ENCODE assay signal across 16 cellular contexts in genomic region chr16:87057291-87057881, GRCh38.
DNase-seq lines count a peak whose midpoint lies in the region; ATAC-seq and TF ChIP-seq lines count a peak whose summit lies in the region.
"Had no signal": no experiment of that assay in that cellular context is flagged by ENCODE, and none has a peak within 500 bp of the region (broad histone marks: within the 10 kb centered on the region; RNA-seq: fewer than 3 reads in every experiment).

No MANE protein-coding gene starts in this region.

- H2AFZ ChIP-seq in Loucy (ENCODE audit: low read length) (no peak overlapping the region), neural progenitor cell (replicated peaks) (no peak overlapping the region)

- peak in 2 of 3 experiments; percentile 34 to 72 for DNase-seq in NCI-H1417 (lab: John Stamatoyannopoulos, UW)
- no peak for DNase-seq in NCI-H1417 treated with DMSO at 0.1 percent for 48 hours (lab: John Stamatoyannopoulos, UW)
- no peak for DNase-seq in chondrocyte (ENCODE audit: low spot score)
- peak; percentile 33 for DNase-seq in neural progenitor cell (ENCODE audit: low spot score)
- no peak for DNase-seq in CD8-positive, alpha-beta T cell
- DNase-seq: 8988T; activated CD8-positive, alpha-beta memory T cell treated with anti-CD3 and anti-CD28 coated beads, Interleukin-2, amount 10 ng/mL, durations not matched to agents 7 days and 5 days; COR-L47; midbrain; NCI-H2029; stimulated activated CD4-positive, alpha-beta T cell treated with anti-CD3 and anti-CD28 coated beads, Interleukin-15, amount 100 ng/mL, for 24 hours had no signal

- H3K36me3 Mint-ChIP-seq in chondrocyte (ENCODE audit: low read depth) (peaks cover 2% of the 10 kb centered on the region), neural progenitor cell (no peaks in the 10 kb centered on the region)
- no peaks in the 10 kb centered on the region for H3K36me3 Mint-ChIP-seq in CD8-positive, alpha-beta T cell
- H3K36me3 Mint-ChIP-seq: activated CD8-positive, alpha-beta memory T cell treated with anti-CD3 and anti-CD28 coated beads, Interleukin-2, amount 10 ng/mL, durations not matched to agents 7 days and 5 days had no signal

- peak; percentile 42 for TF ChIP-seq CTCF in Loucy (conservative IDR thresholded peaks at IDR 0.05; ENCODE audit: low read length)
- TF ChIP-seq CTCF in chondrocyte (IDR thresholded peaks at IDR 0.05) = peak; percentile 57
- TF ChIP-seq CTCF in neural progenitor cell (IDR thresholded peaks at IDR 0.05) = peak; percentile 45
- no peak for TF ChIP-seq CTCF in CD8-positive, alpha-beta T cell (IDR thresholded peaks at IDR 0.05)

- no peak overlapping the region for H3K27ac ChIP-seq in neural progenitor cell
- H3K27ac ChIP-seq in CD8-positive, alpha-beta T cell (ENCODE audit: low read depth, low read length) = no peak overlapping the region
- H3K27ac ChIP-seq: esophagus muscularis mucosa, pancreas had no signal

- H3K36me3 ChIP-seq in Loucy (ENCODE audit: insufficient read depth, low read length) (no peaks in the 10 kb centered on the region), neural progenitor cell (no peaks in the 10 kb centered on the region)
- H3K36me3 ChIP-seq in CD8-positive, alpha-beta T cell (ENCODE audit: insufficient read depth, low read length) = no peaks in the 10 kb centered on the region
- H3K36me3 ChIP-seq: esophagus muscularis mucosa, pancreas had no signal

- H3K79me2 ChIP-seq in Loucy (ENCODE audit: insufficient read depth, low read length) = no peaks in the 10 kb centered on the region
- H3K79me2 ChIP-seq in neural progenitor cell (ENCODE audit: low read depth) = no peaks in the 10 kb centered on the region

- CTCF ChIA-PET in CD8-positive, alpha-beta T cell (lab: Charles Lee) = no interaction called here

- no peak overlapping the region for H3K9ac ChIP-seq in Loucy (ENCODE audit: low read depth, low read length, poor library complexity, severe bottlenecking)
- no peak overlapping the region for H3K9ac ChIP-seq in neural progenitor cell

- H3K27me3 ChIP-seq in Loucy (ENCODE audit: insufficient read depth, low read length, poor library complexity, severe bottlenecking) (no peaks in the 10 kb centered on the region), neural progenitor cell (no peaks in the 10 kb centered on the region)
- H3K27me3 ChIP-seq in CD8-positive, alpha-beta T cell (ENCODE audit: insufficient read depth, low read length) = no peaks in the 10 kb centered on the region
- H3K27me3 ChIP-seq: pancreas had no signal

- POLR2A ChIA-PET in CD8-positive, alpha-beta T cell (lab: Charles Lee) = no interaction called here

- H3K4me3 ChIP-seq in Loucy (ENCODE audit: low read length, poor library complexity, severe bottlenecking) (no peak overlapping the region), neural progenitor cell (no peak overlapping the region)
- no peak overlapping the region for H3K4me3 ChIP-seq in CD8-positive, alpha-beta T cell (ENCODE audit: low read depth, low read length)
- H3K4me3 ChIP-seq: esophagus muscularis mucosa, pancreas had no signal

- ATAC-seq in CD8-positive, alpha-beta T cell = no peak
- ATAC-seq in HG03342 (IDR thresholded peaks at IDR 0.05; ENCODE audit: unreplicated experiment) = no peak
- ATAC-seq in GM18868 (IDR thresholded peaks at IDR 0.05; ENCODE audit: unreplicated experiment) = no peak
- ATAC-seq: activated CD8-positive, alpha-beta memory T cell treated with anti-CD3 and anti-CD28 coated beads, Interleukin-2, amount 10 ng/mL, durations not matched to agents 7 days and 5 days; pancreas had no signal

- peak overlapping the region; percentile 32 for H3K27ac Mint-ChIP-seq in chondrocyte (ENCODE audit: unreplicated experiment)
- no peak overlapping the region for H3K27ac Mint-ChIP-seq in neural progenitor cell
- no peak overlapping the region for H3K27ac Mint-ChIP-seq in CD8-positive, alpha-beta T cell
- H3K27ac Mint-ChIP-seq: activated CD8-positive, alpha-beta memory T cell treated with anti-CD3 and anti-CD28 coated beads, Interleukin-2, amount 10 ng/mL, durations not matched to agents 7 days and 5 days had no signal

- H4K20me1 ChIP-seq in Loucy (ENCODE audit: insufficient read depth, low read length, poor library complexity, severe bottlenecking) (no peaks in the 10 kb centered on the region), neural progenitor cell (ENCODE audit: low read depth) (no peaks in the 10 kb centered on the region)

- H3K4me1 ChIP-seq in Loucy (ENCODE audit: insufficient read depth, low read length, poor library complexity, severe bottlenecking) (peaks cover 3% of the 10 kb centered on the region), neural progenitor cell (peaks cover 2% of the 10 kb centered on the region)
- no peaks in the 10 kb centered on the region for H3K4me1 ChIP-seq in CD8-positive, alpha-beta T cell (ENCODE audit: insufficient read depth, low read length)
- H3K4me1 ChIP-seq: esophagus muscularis mucosa, pancreas had no signal

- H3K27me3 Mint-ChIP-seq in chondrocyte (ENCODE audit: low read depth) (no peaks in the 10 kb centered on the region), neural progenitor cell (ENCODE audit: insufficient read depth, low read depth) (peaks cover 9% of the 10 kb centered on the region)
- peaks cover 22% of the 10 kb centered on the region for H3K27me3 Mint-ChIP-seq in CD8-positive, alpha-beta T cell (ENCODE audit: low read depth)

- H3K4me1 Mint-ChIP-seq in chondrocyte (ENCODE audit: low read depth) (peaks cover 24% of the 10 kb centered on the region), neural progenitor cell (peaks cover 8% of the 10 kb centered on the region)
- no peaks in the 10 kb centered on the region for H3K4me1 Mint-ChIP-seq in CD8-positive, alpha-beta T cell (ENCODE audit: low read depth)
- H3K4me1 Mint-ChIP-seq: activated CD8-positive, alpha-beta memory T cell treated with anti-CD3 and anti-CD28 coated beads, Interleukin-2, amount 10 ng/mL, durations not matched to agents 7 days and 5 days had no signal

- no peaks in the 10 kb centered on the region for H3F3A ChIP-seq in Loucy (ENCODE audit: low read depth)
- H3F3A ChIP-seq in neural progenitor cell (ENCODE audit: low read depth) = peaks cover 5% of the 10 kb centered on the region

- no peaks in the 10 kb centered on the region for H3K9me2 ChIP-seq in Loucy (replicated peaks; ENCODE audit: low read depth, low read length)

- intact Hi-C loops in CD8-positive, alpha-beta T cell (cut with DNase I, micrococcal nuclease) = no loop called here

- H3K9me3 ChIP-seq in Loucy (ENCODE audit: insufficient read depth, low read depth, low read length) = no peaks in the 10 kb centered on the region
- no peaks in the 10 kb centered on the region for H3K9me3 ChIP-seq in neural progenitor cell (ENCODE audit: low read depth)
- H3K9me3 ChIP-seq in CD8-positive, alpha-beta T cell (ENCODE audit: low read length) = no peaks in the 10 kb centered on the region
- H3K9me3 ChIP-seq: pancreas had no signal

- H3K9me3 Mint-ChIP-seq in chondrocyte (ENCODE audit: low read depth) (peaks cover 6% of the 10 kb centered on the region), neural progenitor cell (peaks cover 3% of the 10 kb centered on the region)
- H3K9me3 Mint-ChIP-seq in CD8-positive, alpha-beta T cell = peaks cover 4% of the 10 kb centered on the region

- no peak overlapping the region for H3K4me3 Mint-ChIP-seq in chondrocyte (ENCODE audit: unreplicated experiment)
- peak overlapping the region; percentile 35 for H3K4me3 Mint-ChIP-seq in neural progenitor cell
- H3K4me3 Mint-ChIP-seq in CD8-positive, alpha-beta T cell = no peak overlapping the region
- H3K4me3 Mint-ChIP-seq: activated CD8-positive, alpha-beta memory T cell treated with anti-CD3 and anti-CD28 coated beads, Interleukin-2, amount 10 ng/mL, durations not matched to agents 7 days and 5 days had no signal

- H3K4me2 ChIP-seq in Loucy (ENCODE audit: low read depth, low read length, poor library complexity, severe bottlenecking) (no peak overlapping the region), neural progenitor cell (no peak overlapping the region)

Comparison
In these comparisons a context has a peak if more than half of its experiments do, and no peak if none do; other contexts are left out.
1. DNase-seq: peak in NCI-H1417 (2 of 3) and neural progenitor cell (single experiment); none in NCI-H1417 treated with DMSO at 0.1 percent for 48 hours (single experiment), chondrocyte (single experiment) and CD8-positive, alpha-beta T cell (0 of 7).